Comparison of ENCODE assay signal across 8 cellular contexts in the genomic region with DNA sequence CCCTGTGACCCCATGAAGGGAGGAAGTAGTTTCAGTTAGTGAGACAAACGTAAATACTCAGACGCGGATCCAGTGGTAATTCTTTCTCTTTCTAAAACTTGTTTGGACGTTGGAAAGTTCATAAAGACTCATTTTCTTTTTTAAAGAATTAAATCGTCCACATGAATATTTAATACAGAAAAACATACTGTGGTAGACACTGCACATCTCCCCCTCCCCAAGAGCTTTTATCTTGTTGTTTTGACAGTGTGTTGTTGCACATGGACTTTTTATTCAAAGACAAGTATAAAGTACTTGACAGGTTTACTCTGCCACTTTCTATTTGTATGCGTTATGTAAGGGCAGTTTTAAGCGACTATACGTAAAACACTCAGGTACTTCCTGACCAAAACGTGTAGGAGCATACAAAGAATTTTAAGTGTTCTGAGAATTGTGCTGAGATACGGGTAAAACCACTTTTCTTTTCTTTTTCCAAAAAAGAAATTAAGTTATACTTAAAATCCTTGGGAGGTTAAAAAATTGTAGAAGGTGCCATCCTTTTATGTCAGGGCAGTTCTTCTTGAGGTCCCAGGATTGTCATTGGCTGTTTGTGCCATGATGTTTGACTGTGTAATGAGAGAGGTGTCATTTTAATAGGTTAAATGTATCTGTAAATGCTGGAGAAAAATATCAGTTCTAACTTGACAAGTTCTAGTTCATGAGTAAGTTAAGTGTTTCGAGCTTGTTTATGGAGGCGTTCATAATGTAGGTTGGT. TPM values are rescaled to one million over a fixed set of nuclear protein-coding genes. Genes with fewer than 3 reads are reported as not detected.
DNase-seq lines count a peak whose midpoint lies in the region; ATAC-seq and TF ChIP-seq lines count a peak whose summit lies in the region.

No MANE protein-coding gene starts in this region.

- no peak for TF ChIP-seq CTCF in Panc1 (IDR thresholded peaks at IDR 0.05)

- ATAC-seq in HG03108 (IDR thresholded peaks at IDR 0.05; ENCODE audit: unreplicated experiment): peak; percentile 14
- ATAC-seq in Panc1: no peak
- no peak for ATAC-seq in HG03521 (IDR thresholded peaks at IDR 0.05; ENCODE audit: unreplicated experiment)

- H3K4me3 ChIP-seq in Panc1 (ENCODE audit: low read depth in 2 of 2, low read length in 2 of 2) (peak overlapping the region; percentile 92 to 96), muscle layer of duodenum (ENCODE audit: low read depth in 1 of 2, low read length in 2 of 2) (peak overlapping the region; percentile 86 to 95)

- peak; percentile 16 for DNase-seq in DMS153 (lab: John Stamatoyannopoulos, UW)
- no peak for DNase-seq in Panc1 (ENCODE audit: low read depth, low spot score)
- peak; percentile 62 for DNase-seq in dermis blood vessel endothelial cell
- no peak for DNase-seq in SKM-1 (lab: John Stamatoyannopoulos, UW; ENCODE audit: unreplicated experiment)
- no peak for DNase-seq in GF-D8 (lab: John Stamatoyannopoulos, UW)

- H3K9me3 ChIP-seq in Panc1 (ENCODE audit: control insufficient read depth, insufficient read depth, low read depth, low read length) (no peaks in the 10 kb centered on the region), muscle layer of duodenum (ENCODE audit: control insufficient read depth in 1 of 2, low read length in 2 of 2) (no peaks in the 10 kb centered on the region)

- H3K27ac ChIP-seq in Panc1 (ENCODE audit: low read length) (peak overlapping the region; percentile 95), muscle layer of duodenum (ENCODE audit: low read length) (peak overlapping the region; percentile 97)

- H3K27me3 ChIP-seq in Panc1 (ENCODE audit: control insufficient read depth, insufficient read depth, low read length) (no peaks in the 10 kb centered on the region), muscle layer of duodenum (ENCODE audit: low read depth, low read length) (no peaks in the 10 kb centered on the region)

- H3K4me1 ChIP-seq in Panc1 (ENCODE audit: control insufficient read depth, insufficient read depth, low read length) (peaks cover 39% of the 10 kb centered on the region), muscle layer of duodenum (ENCODE audit: control insufficient read depth in 1 of 2, insufficient read depth in 2 of 2, low read length in 2 of 2) (peaks cover 15 to 39% of the 10 kb centered on the region in 2 donors)

- in situ Hi-C loops in Panc1 (cut with HindIII; ENCODE audit: low pct_unique_long_range_greater_than_20kb, low sequenced_read_pairs): no loop called here

- CTCF ChIA-PET in Panc1 (lab: Charles Lee): no interaction called here

- peaks cover 3% of the 10 kb centered on the region; the same call in 1 of the 2 replicates for H3K36me3 ChIP-seq in Panc1 (ENCODE audit: control insufficient read depth, insufficient read depth, low read length)
- peaks cover 0 to 14% of the 10 kb centered on the region in 2 donors for H3K36me3 ChIP-seq in muscle layer of duodenum (ENCODE audit: control insufficient read depth in 1 of 2, insufficient read depth in 2 of 2, low read length in 2 of 2)

- intact Hi-C loops in Panc1 (cut with micrococcal nuclease; ENCODE audit: unreplicated experiment): loop anchor here (5.0 to 10.0 kb wide), 2 partner anchors 69 to 117 kb away; no protein-coding TSS in a partner anchor

- BruUV-seq in Panc1 (replicated peaks; lab: Mats Ljungman, UMichigan): TSS peak; percentile 70

- POLR2A ChIA-PET in Panc1 (lab: Charles Lee): interaction anchor here (0.7 kb wide), 1 partner anchor 12 kb away, joined by 3 read pairs; no protein-coding TSS in a partner anchor

RNA-seq across cellular contexts. Expression of gene NIPBL, which starts 1.3 kb away (rescaled TPM):
- total RNA-seq in Panc1 (2021; ENCODE audit: unreplicated experiment) (41.6 TPM), dermis blood vessel endothelial cell (29.3 and 44.4 TPM in 2 replicates)
- polyA plus RNA-seq in Panc1 (2012; ENCODE audit: insufficient read length): 19.1 TPM

Comparison
In these comparisons a context has a peak if more than half of its experiments do, and no peak if none do; other contexts are left out.
1. DNase-seq: peak in DMS153 (single experiment) and dermis blood vessel endothelial cell (single experiment); none in Panc1 (single experiment), SKM-1 (single experiment) and GF-D8 (single experiment).